ENCODE assay signal across 1 cellular context in the genomic region with DNA sequence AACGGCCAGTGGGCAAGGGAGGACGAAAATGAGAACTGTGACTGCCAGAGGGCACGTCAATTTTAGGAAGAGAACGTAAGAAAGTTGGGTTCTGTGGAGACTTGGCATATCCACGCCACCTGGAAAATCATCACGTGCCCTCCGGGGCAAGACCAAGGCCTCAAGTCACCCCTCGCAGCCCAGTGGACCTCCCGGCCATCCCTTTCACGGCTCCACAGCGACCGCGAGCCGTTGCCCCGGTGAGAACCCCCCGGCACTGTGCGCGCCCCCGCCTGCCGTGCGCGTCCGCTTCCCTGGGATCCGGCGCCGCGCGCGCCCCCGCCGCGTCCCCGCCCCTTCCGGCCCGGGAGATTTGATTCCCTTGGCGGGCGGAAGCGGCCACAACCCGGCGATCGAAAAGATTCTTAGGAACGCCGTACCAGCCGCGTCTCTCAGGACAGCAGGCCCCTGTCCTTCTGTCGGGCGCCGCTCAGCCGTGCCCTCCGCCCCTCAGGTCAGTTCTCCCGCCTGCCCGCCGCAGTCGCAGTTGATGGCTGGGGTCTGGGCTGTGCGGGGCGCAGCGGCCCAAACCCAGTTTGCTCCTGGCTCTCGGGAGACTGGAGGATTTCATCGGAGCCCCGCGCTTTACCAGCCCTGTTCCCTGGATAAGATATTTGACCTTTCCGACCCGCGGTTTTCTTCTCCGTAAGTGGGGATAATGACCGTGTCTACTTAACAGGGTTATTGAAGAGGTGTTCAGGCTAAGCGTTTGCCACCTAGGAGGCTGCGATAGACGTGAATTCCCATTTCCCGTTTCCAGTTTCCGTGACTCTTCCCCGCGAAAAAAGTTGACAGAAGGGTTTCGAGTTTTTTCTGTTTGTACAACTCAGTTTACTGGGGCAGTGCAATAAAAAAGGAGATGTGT.
TF ChIP-seq lines count a peak whose summit lies in the region.

MELK (plus strand) TSS at position 381 of the 904 bp plus-strand sequence. CDS start 8,787 bp downstream, outside the sequence.

TF ChIP-seq in H1, 55 proteins besides CTCF, POLR2A, EP300 and RAD21:
- TF ChIP-seq POLR2AphosphoS5 (IDR thresholded peaks at IDR 0.05; ENCODE audit: low read depth, low read length) (peak; percentile 85), JUN (IDR thresholded peaks at IDR 0.05; ENCODE audit: low read depth, low read length) (no peak), PHF8 (conservative IDR thresholded peaks at IDR 0.05; ENCODE audit: low read depth, low read length) (peak; percentile 73; the same call in 1 of the 2 replicates), TBP (IDR thresholded peaks at IDR 0.05; ENCODE audit: low read depth, low read length) (peak; percentile 59), TAF1 (IDR thresholded peaks at IDR 0.05; ENCODE audit: low read depth, low read length) (peak; percentile 84), SAP30 (IDR thresholded peaks at IDR 0.05; ENCODE audit: insufficient read depth, insufficient replicate concordance, low read length) (peak; percentile 6), GABPA (IDR thresholded peaks at IDR 0.05; ENCODE audit: borderline replicate concordance, insufficient read depth, low read length) (peak; percentile 79), SIX5 (IDR thresholded peaks at IDR 0.05; ENCODE audit: low read depth, low read length) (no peak), SP1 (IDR thresholded peaks at IDR 0.05; ENCODE audit: low read depth, low read length) (0 out of 2 replicates have a peak, but pooled peaks have one; percentile 25), RBBP5 (IDR thresholded peaks at IDR 0.05; ENCODE audit: borderline replicate concordance, low read depth, low read length) (peak; percentile 78; the same call in 1 of the 2 replicates), CHD1 (IDR thresholded peaks at IDR 0.05; ENCODE audit: low read depth, low read length) (no peak), TEAD4 (IDR thresholded peaks at IDR 0.05; ENCODE audit: low read depth, low read length) (no peak), ASH2L (IDR thresholded peaks at IDR 0.05; ENCODE audit: low read length) (peak; percentile 56), KDM4A (IDR thresholded peaks at IDR 0.05; ENCODE audit: low read depth, low read length, severe bottlenecking) (peak; percentile 58), KDM1A (IDR thresholded peaks at IDR 0.05; ENCODE audit: borderline replicate concordance, low read length) (no peak), SIN3A (conservative IDR thresholded peaks at IDR 0.05 in 1 of 2, IDR thresholded peaks at IDR 0.05 in 1 of 2; ENCODE audit: low read depth in 1 of 2, low read length in 2 of 2) (peak in 1 of 2 experiments; percentile 42; a peak in 1 of 4 replicates)
